2 cellular contexts compared by ENCODE assay signal in the genomic region with DNA sequence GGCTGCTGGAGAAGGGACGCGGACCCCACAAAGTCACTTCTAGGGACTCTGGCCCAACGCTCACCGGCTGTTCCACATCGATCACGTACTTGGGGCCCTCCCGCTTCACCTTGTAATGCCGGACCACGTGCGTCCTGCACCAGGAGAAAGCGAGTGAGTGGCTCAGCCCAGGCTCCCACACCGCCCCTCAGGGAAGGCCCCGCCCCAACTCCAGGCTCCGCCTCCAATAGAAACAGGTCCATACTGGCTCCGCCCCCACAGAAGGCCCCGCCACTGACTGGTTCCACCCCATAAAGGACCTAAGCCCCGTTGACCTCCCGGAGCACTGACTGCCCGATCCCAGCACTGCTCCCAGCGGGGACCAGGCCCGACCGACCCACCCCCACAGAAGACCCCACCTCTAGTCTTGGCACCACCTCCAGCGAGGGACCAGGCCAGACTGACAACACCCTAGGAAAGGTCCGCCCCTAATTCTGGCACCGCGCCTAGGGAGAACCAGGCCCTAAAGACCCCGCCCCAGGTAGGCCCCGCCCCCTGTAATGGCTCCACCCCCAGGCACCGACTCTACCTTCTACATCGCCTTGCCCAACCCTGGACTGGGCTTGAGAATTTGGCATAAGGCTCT.
TF ChIP-seq lines count a peak whose summit lies in the region.

No MANE protein-coding gene starts in this region.

TF ChIP-seq in liver, 16 proteins besides CTCF, POLR2A, EP300 and RAD21:
- TF ChIP-seq HNF4A (conservative IDR thresholded peaks at IDR 0.05) (no peak), GABPA (IDR thresholded peaks at IDR 0.05 in 1 of 2, conservative IDR thresholded peaks at IDR 0.05 in 1 of 2) (no peak), YY1 (IDR thresholded peaks at IDR 0.05) (no peak), RXRA (IDR thresholded peaks at IDR 0.05) (no peak), TAF1 (conservative IDR thresholded peaks at IDR 0.05) (no peak), JUND (IDR thresholded peaks at IDR 0.05) (no peak), SP1 (IDR thresholded peaks at IDR 0.05) (no peak), FOXA1 (IDR thresholded peaks at IDR 0.05) (no peak), HNF4G (IDR thresholded peaks at IDR 0.05) (no peak), EGR1 (IDR thresholded peaks at IDR 0.05; ENCODE audit: low read depth in 2 of 2) (no peak), NR2F2 (IDR thresholded peaks at IDR 0.05) (no peak), FOXA2 (IDR thresholded peaks at IDR 0.05) (no peak)
- TF ChIP-seq, protein P1, sequence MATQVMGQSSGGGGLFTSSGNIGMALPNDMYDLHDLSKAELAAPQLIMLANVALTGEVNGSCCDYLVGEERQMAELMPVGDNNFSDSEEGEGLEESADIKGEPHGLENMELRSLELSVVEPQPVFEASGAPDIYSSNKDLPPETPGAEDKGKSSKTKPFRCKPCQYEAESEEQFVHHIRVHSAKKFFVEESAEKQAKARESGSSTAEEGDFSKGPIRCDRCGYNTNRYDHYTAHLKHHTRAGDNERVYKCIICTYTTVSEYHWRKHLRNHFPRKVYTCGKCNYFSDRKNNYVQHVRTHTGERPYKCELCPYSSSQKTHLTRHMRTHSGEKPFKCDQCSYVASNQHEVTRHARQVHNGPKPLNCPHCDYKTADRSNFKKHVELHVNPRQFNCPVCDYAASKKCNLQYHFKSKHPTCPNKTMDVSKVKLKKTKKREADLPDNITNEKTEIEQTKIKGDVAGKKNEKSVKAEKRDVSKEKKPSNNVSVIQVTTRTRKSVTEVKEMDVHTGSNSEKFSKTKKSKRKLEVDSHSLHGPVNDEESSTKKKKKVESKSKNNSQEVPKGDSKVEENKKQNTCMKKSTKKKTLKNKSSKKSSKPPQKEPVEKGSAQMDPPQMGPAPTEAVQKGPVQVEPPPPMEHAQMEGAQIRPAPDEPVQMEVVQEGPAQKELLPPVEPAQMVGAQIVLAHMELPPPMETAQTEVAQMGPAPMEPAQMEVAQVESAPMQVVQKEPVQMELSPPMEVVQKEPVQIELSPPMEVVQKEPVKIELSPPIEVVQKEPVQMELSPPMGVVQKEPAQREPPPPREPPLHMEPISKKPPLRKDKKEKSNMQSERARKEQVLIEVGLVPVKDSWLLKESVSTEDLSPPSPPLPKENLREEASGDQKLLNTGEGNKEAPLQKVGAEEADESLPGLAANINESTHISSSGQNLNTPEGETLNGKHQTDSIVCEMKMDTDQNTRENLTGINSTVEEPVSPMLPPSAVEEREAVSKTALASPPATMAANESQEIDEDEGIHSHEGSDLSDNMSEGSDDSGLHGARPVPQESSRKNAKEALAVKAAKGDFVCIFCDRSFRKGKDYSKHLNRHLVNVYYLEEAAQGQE (IDR thresholded peaks at IDR 0.05), result no peak
- TF ChIP-seq, protein P2, sequence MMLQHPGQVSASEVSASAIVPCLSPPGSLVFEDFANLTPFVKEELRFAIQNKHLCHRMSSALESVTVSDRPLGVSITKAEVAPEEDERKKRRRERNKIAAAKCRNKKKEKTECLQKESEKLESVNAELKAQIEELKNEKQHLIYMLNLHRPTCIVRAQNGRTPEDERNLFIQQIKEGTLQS (IDR thresholded peaks at IDR 0.05), result no peak
- TF ChIP-seq, protein P3, sequence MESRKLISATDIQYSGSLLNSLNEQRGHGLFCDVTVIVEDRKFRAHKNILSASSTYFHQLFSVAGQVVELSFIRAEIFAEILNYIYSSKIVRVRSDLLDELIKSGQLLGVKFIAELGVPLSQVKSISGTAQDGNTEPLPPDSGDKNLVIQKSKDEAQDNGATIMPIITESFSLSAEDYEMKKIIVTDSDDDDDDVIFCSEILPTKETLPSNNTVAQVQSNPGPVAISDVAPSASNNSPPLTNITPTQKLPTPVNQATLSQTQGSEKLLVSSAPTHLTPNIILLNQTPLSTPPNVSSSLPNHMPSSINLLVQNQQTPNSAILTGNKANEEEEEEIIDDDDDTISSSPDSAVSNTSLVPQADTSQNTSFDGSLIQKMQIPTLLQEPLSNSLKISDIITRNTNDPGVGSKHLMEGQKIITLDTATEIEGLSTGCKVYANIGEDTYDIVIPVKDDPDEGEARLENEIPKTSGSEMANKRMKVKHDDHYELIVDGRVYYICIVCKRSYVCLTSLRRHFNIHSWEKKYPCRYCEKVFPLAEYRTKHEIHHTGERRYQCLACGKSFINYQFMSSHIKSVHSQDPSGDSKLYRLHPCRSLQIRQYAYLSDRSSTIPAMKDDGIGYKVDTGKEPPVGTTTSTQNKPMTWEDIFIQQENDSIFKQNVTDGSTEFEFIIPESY (IDR thresholded peaks at IDR 0.05), result no peak
- TF ChIP-seq, protein P4, sequence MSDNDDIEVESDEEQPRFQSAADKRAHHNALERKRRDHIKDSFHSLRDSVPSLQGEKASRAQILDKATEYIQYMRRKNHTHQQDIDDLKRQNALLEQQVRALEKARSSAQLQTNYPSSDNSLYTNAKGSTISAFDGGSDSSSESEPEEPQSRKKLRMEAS (IDR thresholded peaks at IDR 0.05), result no peak

TF ChIP-seq in HepG2, 621 proteins besides CTCF, POLR2A, EP300 and RAD21:
- TF ChIP-seq KDM2A (CRISPR knock-in tag; IDR thresholded peaks at IDR 0.05; ENCODE audit: borderline replicate concordance, low read depth), result no peak
- TF ChIP-seq NFE2 (CRISPR knock-in tag; IDR thresholded peaks at IDR 0.05), result no peak
- TF ChIP-seq ZNF234 (CRISPR knock-in tag; conservative IDR thresholded peaks at IDR 0.05), result no peak
- TF ChIP-seq, protein P5, sequence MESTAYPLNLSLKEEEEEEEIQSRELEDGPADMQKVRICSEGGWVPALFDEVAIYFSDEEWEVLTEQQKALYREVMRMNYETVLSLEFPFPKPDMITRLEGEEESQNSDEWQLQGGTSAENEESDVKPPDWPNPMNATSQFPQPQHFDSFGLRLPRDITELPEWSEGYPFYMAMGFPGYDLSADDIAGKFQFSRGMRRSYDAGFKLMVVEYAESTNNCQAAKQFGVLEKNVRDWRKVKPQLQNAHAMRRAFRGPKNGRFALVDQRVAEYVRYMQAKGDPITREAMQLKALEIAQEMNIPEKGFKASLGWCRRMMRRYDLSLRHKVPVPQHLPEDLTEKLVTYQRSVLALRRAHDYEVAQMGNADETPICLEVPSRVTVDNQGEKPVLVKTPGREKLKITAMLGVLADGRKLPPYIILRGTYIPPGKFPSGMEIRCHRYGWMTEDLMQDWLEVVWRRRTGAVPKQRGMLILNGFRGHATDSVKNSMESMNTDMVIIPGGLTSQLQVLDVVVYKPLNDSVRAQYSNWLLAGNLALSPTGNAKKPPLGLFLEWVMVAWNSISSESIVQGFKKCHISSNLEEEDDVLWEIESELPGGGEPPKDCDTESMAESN (CRISPR knock-in tag; conservative IDR thresholded peaks at IDR 0.05), result no peak
- TF ChIP-seq MIXL1 (CRISPR knock-in tag; IDR thresholded peaks at IDR 0.05), result no peak
- TF ChIP-seq ZNF703 (CRISPR knock-in tag; IDR thresholded peaks at IDR 0.05; ENCODE audit: borderline replicate concordance), result no peak
- no peak for TF ChIP-seq KLF6 (CRISPR knock-in tag; IDR thresholded peaks at IDR 0.05)
- TF ChIP-seq HNRNPUL1 (IDR thresholded peaks at IDR 0.05; ENCODE audit: low read depth, low read length), result no peak
- TF ChIP-seq ZFP41 (CRISPR knock-in tag; IDR thresholded peaks at IDR 0.05; ENCODE audit: borderline replicate concordance), result no peak
- no peak for TF ChIP-seq ESRRA (CRISPR knock-in tag; IDR thresholded peaks at IDR 0.05; ENCODE audit: low read depth)
- TF ChIP-seq ZNF460 (CRISPR knock-in tag; IDR thresholded peaks at IDR 0.05; ENCODE audit: borderline replicate concordance), result no peak
- no peak for TF ChIP-seq JARID2 (CRISPR knock-in tag; IDR thresholded peaks at IDR 0.05; ENCODE audit: insufficient replicate concordance)
- no peak for TF ChIP-seq CHCHD3 (CRISPR knock-in tag; IDR thresholded peaks at IDR 0.05)
- TF ChIP-seq, protein P6, sequence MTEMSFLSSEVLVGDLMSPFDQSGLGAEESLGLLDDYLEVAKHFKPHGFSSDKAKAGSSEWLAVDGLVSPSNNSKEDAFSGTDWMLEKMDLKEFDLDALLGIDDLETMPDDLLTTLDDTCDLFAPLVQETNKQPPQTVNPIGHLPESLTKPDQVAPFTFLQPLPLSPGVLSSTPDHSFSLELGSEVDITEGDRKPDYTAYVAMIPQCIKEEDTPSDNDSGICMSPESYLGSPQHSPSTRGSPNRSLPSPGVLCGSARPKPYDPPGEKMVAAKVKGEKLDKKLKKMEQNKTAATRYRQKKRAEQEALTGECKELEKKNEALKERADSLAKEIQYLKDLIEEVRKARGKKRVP (CRISPR knock-in tag; IDR thresholded peaks at IDR 0.05), result no peak
- no peak for TF ChIP-seq ZBTB3 (CRISPR knock-in tag; IDR thresholded peaks at IDR 0.05; ENCODE audit: borderline replicate concordance, low read depth)
- TF ChIP-seq YY1 (IDR thresholded peaks at IDR 0.05; ENCODE audit: insufficient read depth, insufficient replicate concordance, low read depth, low read length), result no peak
- TF ChIP-seq, protein P7, sequence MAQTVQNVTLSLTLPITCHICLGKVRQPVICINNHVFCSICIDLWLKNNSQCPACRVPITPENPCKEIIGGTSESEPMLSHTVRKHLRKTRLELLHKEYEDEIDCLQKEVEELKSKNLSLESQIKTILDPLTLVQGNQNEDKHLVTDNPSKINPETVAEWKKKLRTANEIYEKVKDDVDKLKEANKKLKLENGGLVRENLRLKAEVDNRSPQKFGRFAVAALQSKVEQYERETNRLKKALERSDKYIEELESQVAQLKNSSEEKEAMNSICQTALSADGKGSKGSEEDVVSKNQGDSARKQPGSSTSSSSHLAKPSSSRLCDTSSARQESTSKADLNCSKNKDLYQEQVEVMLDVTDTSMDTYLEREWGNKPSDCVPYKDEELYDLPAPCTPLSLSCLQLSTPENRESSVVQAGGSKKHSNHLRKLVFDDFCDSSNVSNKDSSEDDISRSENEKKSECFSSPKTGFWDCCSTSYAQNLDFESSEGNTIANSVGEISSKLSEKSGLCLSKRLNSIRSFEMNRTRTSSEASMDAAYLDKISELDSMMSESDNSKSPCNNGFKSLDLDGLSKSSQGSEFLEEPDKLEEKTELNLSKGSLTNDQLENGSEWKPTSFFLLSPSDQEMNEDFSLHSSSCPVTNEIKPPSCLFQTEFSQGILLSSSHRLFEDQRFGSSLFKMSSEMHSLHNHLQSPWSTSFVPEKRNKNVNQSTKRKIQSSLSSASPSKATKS (CRISPR knock-in tag; IDR thresholded peaks at IDR 0.05), result no peak
TF ChIP-seq in HepG2: peak in this region for 0.
